In the genomic region with DNA sequence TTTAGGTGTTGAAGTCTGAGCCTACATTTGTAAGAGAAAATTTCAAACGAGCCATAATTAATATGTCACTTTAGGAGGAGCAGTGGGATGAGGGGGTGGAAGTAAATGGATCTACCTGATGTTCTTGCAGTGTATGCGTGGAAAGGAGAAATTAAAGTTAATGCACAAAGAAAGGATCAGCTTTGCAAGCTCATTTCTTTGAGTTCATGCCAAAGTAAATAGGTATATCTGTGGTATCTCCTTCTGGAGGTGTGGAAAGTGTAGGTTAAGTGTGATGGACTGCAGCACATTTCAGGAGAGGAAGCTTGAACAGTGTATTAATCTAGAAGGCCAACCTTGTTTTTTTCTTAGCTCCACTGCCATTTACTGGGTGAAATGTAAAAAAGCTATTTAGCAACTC, we compare ENCODE assay signal across 22 cellular contexts.
"Had no signal": no experiment of that assay in that cellular context is flagged by ENCODE, and none has a peak within 500 bp of the region (broad histone marks: within the 10 kb centered on the region; RNA-seq: fewer than 3 reads in every experiment).

No MANE protein-coding gene starts in this region.

- H3K27me3 ChIP-seq: colonic mucosa, esophagus squamous epithelium, gastrocnemius medialis, hepatocyte, left lung had no signal

- H3K36me3 ChIP-seq: colonic mucosa, esophagus squamous epithelium, gastrocnemius medialis, left lung, lower lobe of right lung had no signal

- H3K4me1 ChIP-seq: colonic mucosa, esophagus squamous epithelium, gastrocnemius medialis, lower lobe of right lung had no signal

- H3K4me3 ChIP-seq: colonic mucosa, esophagus squamous epithelium, gastrocnemius medialis, hepatocyte, left lung, lower lobe of right lung, mucosa of descending colon had no signal

- DNase-seq: colonic mucosa; cortex of kidney; effector CD8-positive, alpha-beta T cell; effector memory CD8-positive, alpha-beta T cell; endodermal cell; erythroblast; esophagus squamous epithelium; foreskin fibroblast; foreskin melanocyte; gastrocnemius medialis; glutamatergic neuron; left cardiac atrium; left lung; left ventricle myocardium superior; lower lobe of right lung; mesenchymal stem cell; mucosa of descending colon; naive B cell; naive thymus-derived CD8-positive, alpha-beta T cell had no signal

- ATAC-seq: effector memory CD8-positive, alpha-beta T cell; esophagus mucosa; gastrocnemius medialis; left cardiac atrium; left lung; left ventricle myocardium superior; lower lobe of right lung; mucosa of descending colon; naive thymus-derived CD8-positive, alpha-beta T cell had no signal

- H3K9me3 ChIP-seq: colonic mucosa, esophagus squamous epithelium, gastrocnemius medialis, left lung, lower lobe of right lung, mucosa of descending colon had no signal

- H3K27ac ChIP-seq: colonic mucosa, epithelial cell of prostate, esophagus squamous epithelium, gastrocnemius medialis, hepatocyte, lower lobe of right lung had no signal
